ENCODE assay signal across 9 cellular contexts in the genomic region with DNA sequence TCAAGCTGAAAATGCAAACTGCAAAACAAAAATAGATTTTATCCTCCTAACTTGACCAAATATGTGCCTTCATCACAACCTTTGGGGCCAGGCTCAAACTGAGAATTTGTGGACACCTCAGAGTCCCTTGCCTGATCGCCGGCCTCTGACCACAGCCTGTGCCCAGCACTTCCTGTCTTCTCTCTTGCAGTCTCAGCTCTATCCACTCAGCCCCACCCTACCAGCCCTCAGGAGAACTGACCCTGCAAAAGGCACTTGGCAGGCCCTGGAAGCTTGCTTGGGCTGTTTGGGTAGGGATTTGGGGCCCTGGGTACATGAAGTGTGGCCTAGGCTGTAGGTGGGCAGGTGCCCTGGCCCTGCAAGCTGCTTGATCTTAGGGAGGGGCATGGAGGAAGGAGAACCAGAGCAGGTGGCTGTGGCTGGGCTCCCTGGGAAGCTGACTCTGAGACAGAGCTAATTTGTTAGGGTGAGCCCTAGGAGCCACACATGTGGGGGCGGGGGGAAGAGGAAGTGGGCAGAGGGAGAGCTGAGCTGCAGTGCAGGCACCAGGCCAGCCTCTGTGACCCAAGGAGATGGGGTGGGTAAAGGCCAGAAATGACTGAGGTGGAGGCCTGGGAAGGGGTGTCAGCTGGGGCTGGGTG. TPM values are rescaled to one million over a fixed set of nuclear protein-coding genes. Genes with fewer than 3 reads are reported as not detected.
A peak's percentile ranks its signal among the peaks of the same experiment; 100 is the strongest.
DNase-seq lines count a peak whose midpoint lies in the region; ATAC-seq, FAIRE-seq and TF ChIP-seq lines count a peak whose summit lies in the region.
"Had no signal": no experiment of that assay in that cellular context is flagged by ENCODE, and none has a peak within 500 bp of the region (broad histone marks: within the 10 kb centered on the region; RNA-seq: fewer than 3 reads in every experiment).

No MANE protein-coding gene starts in this region.

- peak; percentile 78 for FAIRE-seq in GM18507 (lab: Jason Lieb, UNC)
- FAIRE-seq: astrocyte had no signal

- intact Hi-C loops in esophagus muscularis mucosa (cut with DNase I), result loop anchor here (5.0 kb wide), 2 partner anchors 463 to 633 kb away; no protein-coding TSS in a partner anchor
- intact Hi-C loops in sciatic nerve (cut with DNase I), result loop anchor here (5.0 kb wide), 1 partner anchor 468 kb away; no protein-coding TSS in a partner anchor

- no peak for TF ChIP-seq EP300 in esophagus muscularis mucosa (IDR thresholded peaks at IDR 0.05)

- DNase-seq in GM18507 (ENCODE audit: extremely low spot score, insufficient read length, low read depth) (no peak), NOMO-1 treated with dmso at 0.1 percent for 144 hours (lab: John Stamatoyannopoulos, UW; ENCODE audit: unreplicated experiment) (peak; percentile 83), esophagus muscularis mucosa (ENCODE audit: extremely low spot score) (no peak), sciatic nerve (ENCODE audit: low spot score) (peak; percentile 83), AG20443 (ENCODE audit: low spot score) (no peak), NCI-H524 treated with DMSO at 0.1 percent for 48 hours (lab: John Stamatoyannopoulos, UW) (no peak), NCI-H82 treated with DMSO at 0.1 percent for 48 hours (lab: John Stamatoyannopoulos, UW; ENCODE audit: unreplicated experiment) (no peak), dermis blood vessel endothelial cell (no peak)

- H3K4me3 ChIP-seq in esophagus muscularis mucosa, result no peak overlapping the region

- TF ChIP-seq POLR2A in esophagus muscularis mucosa (IDR thresholded peaks at IDR 0.05; ENCODE audit: low read depth), result no peak

- peaks cover 0 to 36% (median 14%) of the 10 kb centered on the region in 4 donors for H3K36me3 ChIP-seq in esophagus muscularis mucosa

- H3K27ac ChIP-seq in esophagus muscularis mucosa (replicated peaks in 1 of 4), result peak overlapping the region; percentile 66 to 80 (median 75)

- ATAC-seq in sciatic nerve, result peak; percentile 66

- peaks cover 38 to 50% (median 45%) of the 10 kb centered on the region in 4 donors for H3K4me1 ChIP-seq in esophagus muscularis mucosa

- no peaks in the 10 kb centered on the region for H3K27me3 ChIP-seq in esophagus muscularis mucosa

- no peaks in the 10 kb centered on the region for H3K9me3 ChIP-seq in esophagus muscularis mucosa

- WGBS in esophagus muscularis mucosa, result 47% methylated on average over 2 of the region's 3 CpGs

- no peak for TF ChIP-seq CTCF in esophagus muscularis mucosa (IDR thresholded peaks at IDR 0.05)

RNA-seq across cellular contexts. Expression of a gene that starts 8.6 kb away (rescaled TPM):
- total RNA-seq in esophagus muscularis mucosa (100 to 1,000 TPM in 1 of 4 donors, 10 to 100 TPM in 3; 47.1 to 144 (median 75.1) TPM), sciatic nerve (105 TPM), dermis blood vessel endothelial cell (0.88 and 6.3 TPM in 2 replicates)

RNA-seq across cellular contexts. Expression of a gene that starts 58.7 kb away (rescaled TPM):
- total RNA-seq in esophagus muscularis mucosa, result 10 to 100 TPM; 20.8 to 35.1 (median 29.2) TPM
- 36.9 TPM for total RNA-seq in sciatic nerve
- 39.1 and 50.4 TPM in 2 replicates for total RNA-seq in dermis blood vessel endothelial cell

RNA-seq across cellular contexts. Expression of a gene that starts 58.8 kb away (rescaled TPM):
- total RNA-seq in esophagus muscularis mucosa (10 to 100 TPM; 59.6 to 81.3 (median 72.8) TPM), sciatic nerve (85.1 TPM), dermis blood vessel endothelial cell (69.4 and 98.2 TPM in 2 replicates)

Comparison
In these comparisons a context has a peak if more than half of its experiments do, and no peak if none do; other contexts are left out.
1. DNase-seq: peak in NOMO-1 treated with dmso at 0.1 percent for 144 hours (single experiment) and sciatic nerve (single experiment); none in GM18507 (single experiment), esophagus muscularis mucosa (single experiment), AG20443 (single experiment), NCI-H524 treated with DMSO at 0.1 percent for 48 hours (single experiment), NCI-H82 treated with DMSO at 0.1 percent for 48 hours (single experiment) and dermis blood vessel endothelial cell (single experiment).